ENCODE assay signal across 12 cellular contexts in the genomic region with DNA sequence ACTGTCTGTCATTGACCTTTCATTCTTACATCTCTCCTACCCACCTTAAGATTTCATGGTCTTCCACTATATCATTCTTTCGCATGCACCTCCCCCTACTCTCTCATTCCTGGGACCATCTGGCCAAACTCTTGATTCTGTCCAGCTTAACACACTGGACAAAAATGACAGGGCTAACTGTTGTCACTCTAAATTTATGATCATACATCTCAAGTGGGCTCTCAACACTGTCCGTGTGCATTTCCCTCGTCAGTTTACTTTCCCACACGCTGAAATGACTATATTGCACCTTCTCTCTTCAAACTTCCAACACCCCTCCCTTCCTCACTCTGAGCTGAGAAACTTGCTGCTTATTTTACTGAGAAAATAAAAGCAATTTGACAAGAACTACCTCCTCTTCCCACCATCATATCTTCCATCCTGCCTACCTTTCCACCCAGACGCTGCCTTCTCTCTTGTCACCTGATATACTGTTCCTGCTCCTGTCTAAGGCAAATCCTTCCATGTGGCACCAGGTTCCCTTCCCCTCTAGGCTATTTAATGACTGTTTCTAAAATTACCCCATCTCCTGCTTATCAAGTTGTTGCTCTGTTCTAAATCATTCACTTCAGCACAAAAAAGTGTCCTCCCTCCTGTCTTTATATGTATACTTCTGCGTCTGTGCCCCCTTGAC. TPM values are rescaled to one million over a fixed set of nuclear protein-coding genes. Genes with fewer than 3 reads are reported as not detected.
DNase-seq lines count a peak whose midpoint lies in the region; ATAC-seq, FAIRE-seq and TF ChIP-seq lines count a peak whose summit lies in the region.
"Had no signal": no experiment of that assay in that cellular context is flagged by ENCODE, and none has a peak within 500 bp of the region (broad histone marks: within the 10 kb centered on the region; RNA-seq: fewer than 3 reads in every experiment).

No MANE protein-coding gene starts in this region.

- no peak for TF ChIP-seq CTCF in WERI-Rb-1 (IDR thresholded peaks at IDR 0.05; ENCODE audit: low read depth, low read length)
- no peak for TF ChIP-seq CTCF in kidney (IDR thresholded peaks at IDR 0.05; ENCODE audit: borderline replicate concordance, extremely low read depth, insufficient read depth)

- H3K9ac ChIP-seq in kidney (ENCODE audit: low read length in 2 of 2) = peak overlapping the region in 1 of 2 donors; percentile 8
- no peak overlapping the region for H3K9ac ChIP-seq in stomach smooth muscle (ENCODE audit: low read length in 2 of 2)

- ATAC-seq in HG02798 (IDR thresholded peaks at IDR 0.05; ENCODE audit: poor library complexity, unreplicated experiment) = no peak

- peaks cover 38% of the 10 kb centered on the region for H3K4me1 Mint-ChIP-seq in T-helper 1 cell treated with Interleukin-12 subunit alpha and Interleukin-12 subunit beta and Interleukin-4 antibody, amounts not matched to agents 30 μg/mL and 1 μg/mL, for 36 hours (ENCODE audit: low read depth)

- no peaks in the 10 kb centered on the region for H3K27me3 Mint-ChIP-seq in T-helper 1 cell treated with Interleukin-12 subunit alpha and Interleukin-12 subunit beta and Interleukin-4 antibody, amounts not matched to agents 30 μg/mL and 1 μg/mL, for 36 hours (ENCODE audit: low read depth)

- H3K27me3 ChIP-seq in WERI-Rb-1 (ENCODE audit: insufficient read depth, low read depth, severe bottlenecking) (no peaks in the 10 kb centered on the region), stomach smooth muscle (ENCODE audit: control insufficient read depth in 1 of 2, insufficient read depth in 2 of 2, low read length in 2 of 2) (no peaks in the 10 kb centered on the region)

- H3K4me3 Mint-ChIP-seq in T-helper 1 cell treated with Interleukin-12 subunit alpha and Interleukin-12 subunit beta and Interleukin-4 antibody, amounts not matched to agents 30 μg/mL and 1 μg/mL, for 36 hours = peak overlapping the region; percentile 53

- no peaks in the 10 kb centered on the region for H3K9me3 Mint-ChIP-seq in T-helper 1 cell treated with Interleukin-12 subunit alpha and Interleukin-12 subunit beta and Interleukin-4 antibody, amounts not matched to agents 30 μg/mL and 1 μg/mL, for 36 hours

- DNase-seq in T-helper 1 cell (no peak), WERI-Rb-1 (peak; percentile 23), kidney (no peak), MV-4-11 (lab: John Stamatoyannopoulos, UW) (no peak), NCI-H226 (no peak)
- DNase-seq: ACHN, NCI-H146 had no signal

- peaks cover 20 to 25% of the 10 kb centered on the region in 2 donors for H3K4me1 ChIP-seq in kidney (ENCODE audit: control insufficient read depth in 1 of 2, insufficient read depth in 1 of 2, low read depth in 1 of 2, low read length in 2 of 2)
- peaks cover 36% of the 10 kb centered on the region for H3K4me1 ChIP-seq in stomach smooth muscle (ENCODE audit: control insufficient read depth, insufficient read depth, low read length)

- FAIRE-seq in kidney (lab: Jason Lieb, UNC) = no peak
- FAIRE-seq: astrocyte had no signal

- H3K9me3 ChIP-seq in WERI-Rb-1 (ENCODE audit: severe bottlenecking) (peaks cover 2% of the 10 kb centered on the region), kidney (ENCODE audit: control insufficient read depth in 1 of 2, low read length in 2 of 2) (no peaks in the 10 kb centered on the region), stomach smooth muscle (ENCODE audit: control insufficient read depth in 2 of 2, low read length in 2 of 2) (no peaks in the 10 kb centered on the region)

- no peak overlapping the region for H3K4me3 ChIP-seq in WERI-Rb-1 (ENCODE audit: low read depth, low read length)
- no peak overlapping the region for H3K4me3 ChIP-seq in kidney (ENCODE audit: low read length in 2 of 2)
- H3K4me3 ChIP-seq in stomach smooth muscle (ENCODE audit: low read length in 2 of 2) = no peak overlapping the region
- H3K4me3 ChIP-seq: lung had no signal

- H3K36me3 ChIP-seq in WERI-Rb-1 = no peaks in the 10 kb centered on the region
- no peaks in the 10 kb centered on the region for H3K36me3 ChIP-seq in kidney (ENCODE audit: control insufficient read depth in 1 of 2, insufficient read depth in 2 of 2, low read length in 2 of 2)
- H3K36me3 ChIP-seq in stomach smooth muscle (ENCODE audit: control insufficient read depth in 2 of 2, insufficient read depth in 2 of 2, low read length in 2 of 2) = no peaks in the 10 kb centered on the region

- intact Hi-C loops in kidney (cut with DNase I) = loop anchor here (5.0 kb wide), 1 partner anchor 60 kb away; no protein-coding TSS in a partner anchor

- H3K27ac ChIP-seq in WERI-Rb-1 = no peak overlapping the region; the same call in 1 of the 2 replicates
- peak overlapping the region; percentile 98 to 100 for H3K27ac ChIP-seq in kidney (ENCODE audit: low read depth in 2 of 2, low read length in 2 of 2)
- peak overlapping the region; percentile 100 for H3K27ac ChIP-seq in stomach smooth muscle (ENCODE audit: low read length)

- peak overlapping the region; percentile 76 for H3K27ac Mint-ChIP-seq in T-helper 1 cell treated with Interleukin-12 subunit alpha and Interleukin-12 subunit beta and Interleukin-4 antibody, amounts not matched to agents 30 μg/mL and 1 μg/mL, for 36 hours

- no peaks in the 10 kb centered on the region for H3K36me3 Mint-ChIP-seq in T-helper 1 cell treated with Interleukin-12 subunit alpha and Interleukin-12 subunit beta and Interleukin-4 antibody, amounts not matched to agents 30 μg/mL and 1 μg/mL, for 36 hours (ENCODE audit: low read depth)

RNA-seq across cellular contexts. Expression of a gene that starts 8.1 kb away (rescaled TPM):
- total RNA-seq in kidney = 100 TPM
- polyA plus RNA-seq in kidney (ENCODE audit: insufficient read depth, low read depth, low replicate concordance) = 23.5 TPM
